Comparison of ENCODE assay signal across 8 cellular contexts in genomic region chr1:111739984-111740765, GRCh38. TPM values are rescaled to one million over a fixed set of nuclear protein-coding genes. Genes with fewer than 3 reads are reported as not detected.
DNase-seq lines count a peak whose midpoint lies in the region; ATAC-seq, FAIRE-seq and TF ChIP-seq lines count a peak whose summit lies in the region.

No MANE protein-coding gene starts in this region.

- intact Hi-C loops in activated T-helper 1 cell treated with anti-CD3 and anti-CD28 coated beads, Interleukin-12 subunit alpha, Interleukin-12 subunit beta, Interleukin-2, Interleukin-4 antibody, amounts not matched to agents 30 ng/mL and 10 ng/mL and 1 ng/mL, durations not matched to agents 14 hours and 24 hours and 36 hours (cut with micrococcal nuclease) = loop anchor here (1.0 to 5.0 kb wide), 5 partner anchors 7 to 233 kb away; partner anchors contain the start of gene DDX20
- intact Hi-C loops in natural killer cell (cut with micrococcal nuclease) = no loop called here

- peak; percentile 76 for DNase-seq in ELR (ENCODE audit: low read depth)
- peak; percentile 50 for DNase-seq in NCI-H1092 (lab: John Stamatoyannopoulos, UW)
- no peak for DNase-seq in activated T-helper 1 cell treated with anti-CD3 and anti-CD28 coated beads, Interleukin-12 subunit alpha, Interleukin-12 subunit beta, Interleukin-2, Interleukin-4 antibody, amounts not matched to agents 30 ng/mL and 10 ng/mL and 1 ng/mL, durations not matched to agents 14 hours and 24 hours and 36 hours (ENCODE audit: low spot score)
- DNase-seq in frontal cortex (ENCODE audit: low spot score in 2 of 2) = peak; percentile 61 to 62
- peak; percentile 24 for DNase-seq in natural killer cell
- no peak for DNase-seq in 8988T

- H3K27me3 Mint-ChIP-seq in activated T-helper 1 cell treated with anti-CD3 and anti-CD28 coated beads, Interleukin-12 subunit alpha, Interleukin-12 subunit beta, Interleukin-2, Interleukin-4 antibody, amounts not matched to agents 30 ng/mL and 10 ng/mL and 1 ng/mL, durations not matched to agents 14 hours and 24 hours and 36 hours (ENCODE audit: insufficient read depth) = peaks cover 45% of the 10 kb centered on the region
- H3K27me3 Mint-ChIP-seq in natural killer cell (ENCODE audit: low read depth in 2 of 2) = peaks cover 17 to 32% of the 10 kb centered on the region in 2 donors

- no peak for TF ChIP-seq CTCF in natural killer cell (IDR thresholded peaks at IDR 0.05)

- peak overlapping the region; percentile 38 for H3K27ac Mint-ChIP-seq in activated T-helper 1 cell treated with anti-CD3 and anti-CD28 coated beads, Interleukin-12 subunit alpha, Interleukin-12 subunit beta, Interleukin-2, Interleukin-4 antibody, amounts not matched to agents 30 ng/mL and 10 ng/mL and 1 ng/mL, durations not matched to agents 14 hours and 24 hours and 36 hours
- peak overlapping the region; percentile 37 to 77 for H3K27ac Mint-ChIP-seq in natural killer cell

- ATAC-seq in natural killer cell = peak; percentile 16 to 36 (median 31)
- no peak for ATAC-seq in GM19455 (IDR thresholded peaks at IDR 0.05; ENCODE audit: unreplicated experiment)
- ATAC-seq in HG02571 (IDR thresholded peaks at IDR 0.05; ENCODE audit: unreplicated experiment) = no peak

- H3K9me3 Mint-ChIP-seq in activated T-helper 1 cell treated with anti-CD3 and anti-CD28 coated beads, Interleukin-12 subunit alpha, Interleukin-12 subunit beta, Interleukin-2, Interleukin-4 antibody, amounts not matched to agents 30 ng/mL and 10 ng/mL and 1 ng/mL, durations not matched to agents 14 hours and 24 hours and 36 hours = no peaks in the 10 kb centered on the region
- no peaks in the 10 kb centered on the region for H3K9me3 Mint-ChIP-seq in natural killer cell

- H3K36me3 Mint-ChIP-seq in activated T-helper 1 cell treated with anti-CD3 and anti-CD28 coated beads, Interleukin-12 subunit alpha, Interleukin-12 subunit beta, Interleukin-2, Interleukin-4 antibody, amounts not matched to agents 30 ng/mL and 10 ng/mL and 1 ng/mL, durations not matched to agents 14 hours and 24 hours and 36 hours (ENCODE audit: low read depth) = no peaks in the 10 kb centered on the region
- no peaks in the 10 kb centered on the region for H3K36me3 Mint-ChIP-seq in natural killer cell

- FAIRE-seq in frontal cortex (lab: Jason Lieb, UNC) = no peak

- H3K4me3 Mint-ChIP-seq in activated T-helper 1 cell treated with anti-CD3 and anti-CD28 coated beads, Interleukin-12 subunit alpha, Interleukin-12 subunit beta, Interleukin-2, Interleukin-4 antibody, amounts not matched to agents 30 ng/mL and 10 ng/mL and 1 ng/mL, durations not matched to agents 14 hours and 24 hours and 36 hours = peak overlapping the region; percentile 91
- peak overlapping the region; percentile 92 for H3K4me3 Mint-ChIP-seq in natural killer cell

- H3K4me1 Mint-ChIP-seq in activated T-helper 1 cell treated with anti-CD3 and anti-CD28 coated beads, Interleukin-12 subunit alpha, Interleukin-12 subunit beta, Interleukin-2, Interleukin-4 antibody, amounts not matched to agents 30 ng/mL and 10 ng/mL and 1 ng/mL, durations not matched to agents 14 hours and 24 hours and 36 hours (ENCODE audit: low read depth) = peaks cover 17% of the 10 kb centered on the region
- peaks cover 22 to 36% of the 10 kb centered on the region in 2 donors for H3K4me1 Mint-ChIP-seq in natural killer cell

RNA-seq across cellular contexts. Expression of gene INKA2, which starts 1.0 kb away (rescaled TPM):
- total RNA-seq in activated T-helper 1 cell treated with anti-CD3 and anti-CD28 coated beads, Interleukin-12 subunit alpha, Interleukin-12 subunit beta, Interleukin-2, Interleukin-4 antibody, amounts not matched to agents 30 ng/mL and 10 ng/mL and 1 ng/mL, durations not matched to agents 14 hours and 24 hours and 36 hours = 1.3 and 1.7 TPM in 2 replicates
- 4.5 TPM for total RNA-seq in frontal cortex
- 1 to 10 TPM in 2 of 3 donors, under 1 TPM in 1; 0.48 to 2.6 (median 1.4) TPM for total RNA-seq in natural killer cell

RNA-seq across cellular contexts. Expression of gene DDX20, which starts 15.5 kb away (rescaled TPM):
- total RNA-seq in activated T-helper 1 cell treated with anti-CD3 and anti-CD28 coated beads, Interleukin-12 subunit alpha, Interleukin-12 subunit beta, Interleukin-2, Interleukin-4 antibody, amounts not matched to agents 30 ng/mL and 10 ng/mL and 1 ng/mL, durations not matched to agents 14 hours and 24 hours and 36 hours = 21.5 and 25.2 TPM in 2 replicates
- total RNA-seq in frontal cortex (26.1 TPM), natural killer cell (10 to 100 TPM; 17.5 to 21.8 (median 17.7) TPM)

Comparison
In these comparisons a context has a peak if more than half of its experiments do, and no peak if none do; other contexts are left out.
1. DNase-seq: peak in ELR (single experiment), NCI-H1092 (single experiment), frontal cortex (2 of 2) and natural killer cell (single experiment); none in activated T-helper 1 cell treated with anti-CD3 and anti-CD28 coated beads, Interleukin-12 subunit alpha, Interleukin-12 subunit beta, Interleukin-2, Interleukin-4 antibody, amounts not matched to agents 30 ng/mL and 10 ng/mL and 1 ng/mL, durations not matched to agents 14 hours and 24 hours and 36 hours (single experiment) and 8988T (single experiment).
2. ATAC-seq: peak in natural killer cell (3 of 3); none in GM19455 (single experiment) and HG02571 (single experiment).